In genomic region chr12:102687523-102687922, GRCh38 we compare ENCODE assay signal across 21 cellular contexts.
"Had no signal": no experiment of that assay in that cellular context is flagged by ENCODE, and none has a peak within 500 bp of the region (broad histone marks: within the 10 kb centered on the region; RNA-seq: fewer than 3 reads in every experiment).

No MANE protein-coding gene starts in this region.

- H3K27me3 ChIP-seq: heart right ventricle, hepatocyte, pancreas, right lobe of liver, spleen, suprapubic skin, transverse colon, upper lobe of left lung had no signal

- ATAC-seq: lower lobe of right lung; naive thymus-derived CD8-positive, alpha-beta T cell; pancreas; right lobe of liver; stimulated activated effector memory CD8-positive, alpha-beta T cell treated with anti-CD3 and anti-CD28 coated beads, Interleukin-12 subunit alpha, Interleukin-12 subunit beta, amount 100 ng/mL, for 72 hours had no signal

- H3K4me3 ChIP-seq: heart right ventricle, hepatocyte, lower lobe of right lung, pancreas, prostate gland, right lobe of liver, skin epidermis, spleen, suprapubic skin, transverse colon, upper lobe of left lung had no signal

- H3K4me1 ChIP-seq: lower lobe of right lung, pancreas, prostate gland, spleen, suprapubic skin, transverse colon, upper lobe of left lung had no signal

- H3K27ac ChIP-seq: hepatocyte, lower lobe of right lung, pancreas, prostate gland, right lobe of liver, skin epidermis, spleen, suprapubic skin, transverse colon, upper lobe of left lung had no signal

- H3K36me3 ChIP-seq: heart right ventricle, lower lobe of right lung, pancreas, prostate gland, right lobe of liver, spleen, suprapubic skin, transverse colon, upper lobe of left lung had no signal

- H3K9me3 ChIP-seq: heart right ventricle, lower lobe of right lung, pancreas, prostate gland, right lobe of liver, spleen, suprapubic skin, transverse colon, upper lobe of left lung had no signal

- DNase-seq: islet precursor cell; lower lobe of right lung; mammary epithelial cell; mesenchymal stem cell; naive thymus-derived CD8-positive, alpha-beta T cell; nucleus accumbens; pancreas; posterior cingulate gyrus; retina; right lobe of liver; spleen; stimulated activated CD4-positive, alpha-beta T cell treated with anti-CD3 and anti-CD28 coated beads, Interleukin-4, amount 100 ng/mL, for 24 hours; stimulated activated naive CD4-positive, alpha-beta T cell; transverse colon; upper lobe of left lung had no signal
